In genomic region chr5:115150512-115150911, GRCh38 we compare ENCODE assay signal across 20 cellular contexts. TPM values are rescaled to one million over a fixed set of nuclear protein-coding genes. Genes with fewer than 3 reads are reported as not detected.
DNase-seq lines count a peak whose midpoint lies in the region; ATAC-seq and TF ChIP-seq lines count a peak whose summit lies in the region.
"Had no signal": no experiment of that assay in that cellular context is flagged by ENCODE, and none has a peak within 500 bp of the region (broad histone marks: within the 10 kb centered on the region; RNA-seq: fewer than 3 reads in every experiment).

No MANE protein-coding gene starts in this region.

- CTCF ChIA-PET in T-cell (lab: Charles Lee) = interaction anchor here in 1 of 2 donors (0.6 kb wide), 1 partner anchor 18 kb away, joined by 3 read pairs; no protein-coding TSS in a partner anchor

- TF ChIP-seq CTCF in BE2C (IDR thresholded peaks at IDR 0.05; ENCODE audit: low read depth, low read length) = 0 out of 2 replicates have a peak, but pooled peaks have one; percentile 10
- no peak for TF ChIP-seq CTCF in WERI-Rb-1 (IDR thresholded peaks at IDR 0.05; ENCODE audit: low read depth, low read length)
- no peak for TF ChIP-seq CTCF in endothelial cell (IDR thresholded peaks at IDR 0.05; ENCODE audit: unreplicated experiment)
- no peak for TF ChIP-seq CTCF in esophagus muscularis mucosa (IDR thresholded peaks at IDR 0.05)
- TF ChIP-seq CTCF in GM20000 (IDR thresholded peaks at IDR 0.05; ENCODE audit: extremely low read depth, missing control alignments) = no peak

- H3K36me3 ChIP-seq in BE2C (no peaks in the 10 kb centered on the region), WERI-Rb-1 (peaks cover 16% of the 10 kb centered on the region), esophagus muscularis mucosa (no peaks in the 10 kb centered on the region)

- POLR2A ChIA-PET in T-cell (lab: Charles Lee) = no interaction called here

- no peak for DNase-seq in BE2C
- peak; percentile 14 for DNase-seq in WERI-Rb-1
- no peak for DNase-seq in endothelial cell (ENCODE audit: low spot score)
- DNase-seq in esophagus muscularis mucosa (ENCODE audit: extremely low spot score) = no peak
- no peak for DNase-seq in T-cell
- no peak for DNase-seq in GM20000 (ENCODE audit: low spot score)
- DNase-seq: C1 segment of cervical spinal cord; CD4-positive, CD25-positive, alpha-beta regulatory T cell; CD8-positive, alpha-beta memory T cell; COR-L47; DMS 273 treated with DMSO at 0.1 percent for 48 hours; DMS53; DND-41; EL; GOT3; H7 had no signal

- peak overlapping the region; percentile 79 for H3K27ac ChIP-seq in WERI-Rb-1
- H3K27ac ChIP-seq in esophagus muscularis mucosa (replicated peaks in 1 of 4) = no peak overlapping the region

- H3K27ac Mint-ChIP-seq in endothelial cell (ENCODE audit: unreplicated experiment) (no peak overlapping the region), T-cell (peak overlapping the region in 1 of 2 donors; percentile 3)
- H3K27ac Mint-ChIP-seq: B cell; CD4-positive, CD25-positive, alpha-beta regulatory T cell; CD8-positive, alpha-beta memory T cell had no signal

- WGBS in esophagus muscularis mucosa = 82% methylated on average over 5 of the region's 5 CpGs

- H3K4me3 Mint-ChIP-seq in endothelial cell (ENCODE audit: unreplicated experiment) = peak overlapping the region; percentile 13
- H3K4me3 Mint-ChIP-seq in T-cell = no peak overlapping the region
- H3K4me3 Mint-ChIP-seq: B cell; CD4-positive, CD25-positive, alpha-beta regulatory T cell; CD8-positive, alpha-beta memory T cell had no signal

- ATAC-seq in T-cell (replicated peaks in 1 of 4) (no peak), HG02759 (IDR thresholded peaks at IDR 0.05; ENCODE audit: unreplicated experiment) (no peak)
- ATAC-seq: GM12878 had no signal

- TF ChIP-seq POLR2A in esophagus muscularis mucosa (IDR thresholded peaks at IDR 0.05; ENCODE audit: low read depth) = no peak

- H3K9me3 ChIP-seq in BE2C = no peaks in the 10 kb centered on the region
- peaks cover 6% of the 10 kb centered on the region for H3K9me3 ChIP-seq in WERI-Rb-1 (ENCODE audit: severe bottlenecking)
- peaks cover 0 to 11% (median 0%) of the 10 kb centered on the region in 4 donors for H3K9me3 ChIP-seq in esophagus muscularis mucosa

- H3K9me3 Mint-ChIP-seq in endothelial cell (ENCODE audit: unreplicated experiment) = peaks cover 11% of the 10 kb centered on the region
- peaks cover 14 to 27% (median 22%) of the 10 kb centered on the region in 3 donors for H3K9me3 Mint-ChIP-seq in T-cell

- intact Hi-C loops in esophagus muscularis mucosa (cut with DNase I) = no loop called here

- H3K27me3 Mint-ChIP-seq in endothelial cell (ENCODE audit: unreplicated experiment) (no peaks in the 10 kb centered on the region), T-cell (peaks cover 48 to 49% of the 10 kb centered on the region in 2 donors)

- H3K36me3 Mint-ChIP-seq in endothelial cell (ENCODE audit: low read depth, unreplicated experiment) (peaks cover 23% of the 10 kb centered on the region), T-cell (peaks cover 3% of the 10 kb centered on the region)
- H3K36me3 Mint-ChIP-seq: CD4-positive, CD25-positive, alpha-beta regulatory T cell had no signal

- peaks cover 16% of the 10 kb centered on the region for H3K4me1 Mint-ChIP-seq in endothelial cell (ENCODE audit: unreplicated experiment)
- H3K4me1 Mint-ChIP-seq in T-cell = no peaks in the 10 kb centered on the region
- H3K4me1 Mint-ChIP-seq: B cell; CD4-positive, CD25-positive, alpha-beta regulatory T cell; CD8-positive, alpha-beta memory T cell had no signal

- H3K27me3 ChIP-seq in BE2C = no peaks in the 10 kb centered on the region
- no peaks in the 10 kb centered on the region for H3K27me3 ChIP-seq in WERI-Rb-1 (ENCODE audit: insufficient read depth, low read depth, severe bottlenecking)
- H3K27me3 ChIP-seq in esophagus muscularis mucosa = peaks cover 0 to 10% (median 0%) of the 10 kb centered on the region in 4 donors

- H3K4me3 ChIP-seq in BE2C (ENCODE audit: low read depth, low read length) (no peak overlapping the region), WERI-Rb-1 (ENCODE audit: low read depth, low read length) (no peak overlapping the region), esophagus muscularis mucosa (no peak overlapping the region)
- H3K4me3 ChIP-seq: GM12878 had no signal

- TF ChIP-seq EP300 in esophagus muscularis mucosa (IDR thresholded peaks at IDR 0.05) = no peak

- peaks cover 4% of the 10 kb centered on the region; the same call in 1 of the 2 replicates for H3K4me1 ChIP-seq in BE2C
- no peaks in the 10 kb centered on the region for H3K4me1 ChIP-seq in esophagus muscularis mucosa

RNA-seq across cellular contexts. Expression of gene TRIM36, which starts 19.2 kb away (rescaled TPM):
- 1.4 TPM for polyA plus RNA-seq in BE2C (2012; ENCODE audit: insufficient read depth, insufficient read length, low read depth)
- 9.9 TPM for total RNA-seq in endothelial cell (ENCODE audit: unreplicated experiment)
- total RNA-seq in esophagus muscularis mucosa = 1 to 10 TPM; 1.3 to 5.7 (median 2.8) TPM
- total RNA-seq in T-cell = under 1 TPM in 3 of 5 donors, not detected in 2; 0.26 to 0.53 (median 0.35) TPM
- total RNA-seq: CD4-positive, CD25-positive, alpha-beta regulatory T cell; G401 had no signal
- polyA plus RNA-seq: CD4-positive, CD25-positive, alpha-beta regulatory T cell; CD8-positive, alpha-beta memory T cell had no signal
